ENCODE assay signal across 9 cellular contexts in the genomic region with DNA sequence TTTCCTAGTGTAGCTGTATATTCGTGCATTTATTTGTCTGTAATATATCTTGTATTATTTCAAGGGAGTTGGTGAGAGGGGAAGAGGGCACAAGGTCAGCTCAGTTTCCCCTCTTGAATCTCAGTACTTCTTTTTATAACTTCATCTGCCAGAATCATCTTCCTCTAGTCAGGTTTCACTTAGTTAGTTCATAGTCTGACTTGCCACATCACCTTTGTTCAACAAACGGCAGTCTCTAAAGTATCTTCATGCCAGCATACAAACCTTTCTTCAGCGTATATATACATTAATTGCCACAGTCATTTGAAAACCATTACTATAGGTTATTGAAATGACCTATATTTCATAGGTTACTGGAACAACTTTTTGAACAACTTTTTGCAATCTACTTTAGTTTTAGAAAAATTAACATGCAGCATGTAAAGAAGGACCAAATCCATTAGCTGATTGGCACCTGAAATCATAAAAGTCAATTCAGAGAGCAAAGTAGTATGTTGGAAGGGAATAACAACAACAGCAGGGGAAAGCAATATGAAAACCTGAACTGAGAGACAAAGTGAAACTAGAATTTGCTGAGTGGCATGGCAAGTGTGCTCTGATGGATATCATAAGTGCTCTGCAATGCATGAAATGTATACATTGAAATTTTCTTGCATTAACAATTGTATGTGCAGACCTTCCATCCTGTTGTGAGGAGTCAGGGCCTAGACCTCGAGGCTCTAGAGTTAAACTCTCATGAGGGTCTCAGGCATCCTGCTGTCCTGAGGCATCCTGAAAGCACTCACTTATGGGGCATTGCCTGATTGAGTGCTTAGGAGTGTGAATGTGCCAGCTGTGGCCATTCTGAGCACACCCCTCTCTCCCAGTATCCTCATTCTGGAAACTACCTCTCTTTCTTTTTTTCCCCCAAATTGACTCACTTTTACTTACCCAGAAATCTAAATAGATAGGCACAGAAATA. TPM values are rescaled to one million over a fixed set of nuclear protein-coding genes. Genes with fewer than 3 reads are reported as not detected.
DNase-seq lines count a peak whose midpoint lies in the region; ATAC-seq and TF ChIP-seq lines count a peak whose summit lies in the region.
"Had no signal": no experiment of that assay in that cellular context is flagged by ENCODE, and none has a peak within 500 bp of the region (broad histone marks: within the 10 kb centered on the region; RNA-seq: fewer than 3 reads in every experiment).

No MANE protein-coding gene starts in this region.

- H3K36me3 Mint-ChIP-seq in HFFc6 (ENCODE audit: low read depth) (no peaks in the 10 kb centered on the region), activated B cell treated with CpG ODN at 0.5 μM for 24 hours (ENCODE audit: low read depth) (no peaks in the 10 kb centered on the region)

- no peak for TF ChIP-seq CTCF in HFFc6 (IDR thresholded peaks at IDR 0.05)
- no peak for TF ChIP-seq CTCF in activated B cell treated with CpG ODN at 0.5 μM for 24 hours (IDR thresholded peaks at IDR 0.05)

- H3K27me3 ChIP-seq in BLaER1 (no peaks in the 10 kb centered on the region), muscle layer of duodenum (ENCODE audit: low read depth, low read length) (no peaks in the 10 kb centered on the region)

- H3K9me3 Mint-ChIP-seq in HFFc6 (no peaks in the 10 kb centered on the region), activated B cell treated with CpG ODN at 0.5 μM for 24 hours (peaks cover 7% of the 10 kb centered on the region)

- H3K27me3 Mint-ChIP-seq in HFFc6 (ENCODE audit: insufficient read depth), result no peaks in the 10 kb centered on the region; the same call in 1 of the 2 replicates
- H3K27me3 Mint-ChIP-seq in activated B cell treated with CpG ODN at 0.5 μM for 24 hours, result no peaks in the 10 kb centered on the region

- H3K4me3 Mint-ChIP-seq in HFFc6 (peak overlapping the region; percentile 74), activated B cell treated with CpG ODN at 0.5 μM for 24 hours (peak overlapping the region; percentile 3)

- H3K27ac Mint-ChIP-seq in HFFc6 (peak overlapping the region; percentile 33; the same call in 1 of the 2 replicates), activated B cell treated with CpG ODN at 0.5 μM for 24 hours (no peak overlapping the region)

- no peak overlapping the region for H3K9ac ChIP-seq in BLaER1

- CTCF ChIA-PET in activated B cell treated with CpG ODN at 0.5 μM for 24 hours (lab: Charles Lee), result no interaction called here

- H3K36me3 ChIP-seq in BLaER1 (no peaks in the 10 kb centered on the region), muscle layer of duodenum (ENCODE audit: control insufficient read depth in 1 of 2, insufficient read depth in 2 of 2, low read length in 2 of 2) (no peaks in the 10 kb centered on the region)

- H3K4me2 ChIP-seq in BLaER1, result peak overlapping the region; percentile 54

- no peaks in the 10 kb centered on the region for H4K20me1 ChIP-seq in BLaER1

- ATAC-seq in activated B cell treated with CpG ODN at 0.5 μM for 24 hours (ENCODE audit: low read depth) (no peak), GM19328 (IDR thresholded peaks at IDR 0.05; ENCODE audit: unreplicated experiment) (no peak), GM18867 (IDR thresholded peaks at IDR 0.05; ENCODE audit: unreplicated experiment) (no peak)

- POLR2A ChIA-PET in activated B cell treated with CpG ODN at 0.5 μM for 24 hours (lab: Charles Lee), result interaction anchor here (0.5 kb wide), 1 partner anchor 1609 kb away, joined by 3 read pairs; no protein-coding TSS in a partner anchor

- H3K4me1 ChIP-seq in BLaER1 (peaks cover 46% of the 10 kb centered on the region), muscle layer of duodenum (ENCODE audit: control insufficient read depth in 1 of 2, insufficient read depth in 2 of 2, low read length in 2 of 2) (no peaks in the 10 kb centered on the region)

- no peak overlapping the region for H3K4me3 ChIP-seq in BLaER1
- H3K4me3 ChIP-seq in muscle layer of duodenum (ENCODE audit: low read depth in 1 of 2, low read length in 2 of 2), result peak overlapping the region; percentile 31 to 42

- H3K9me3 ChIP-seq in BLaER1 (peaks cover 9% of the 10 kb centered on the region; the same call in 1 of the 2 replicates), muscle layer of duodenum (ENCODE audit: control insufficient read depth in 1 of 2, low read length in 2 of 2) (peaks cover 0 to 5% of the 10 kb centered on the region in 2 donors)

- H3K4me1 Mint-ChIP-seq in HFFc6 (ENCODE audit: low read depth), result peaks cover 41% of the 10 kb centered on the region
- peaks cover 11% of the 10 kb centered on the region for H3K4me1 Mint-ChIP-seq in activated B cell treated with CpG ODN at 0.5 μM for 24 hours

- intact Hi-C loops in activated B cell treated with CpG ODN at 0.5 μM for 24 hours (cut with micrococcal nuclease), result no loop called here

- DNase-seq in HFFc6, result no peak
- DNase-seq in activated B cell treated with CpG ODN at 0.5 μM for 24 hours, result no peak
- no peak for DNase-seq in DMS79 (lab: John Stamatoyannopoulos, UW)
- DNase-seq in activated CD4-positive, CD25-positive, alpha-beta regulatory T cell (lab: John Stamatoyannopoulos, UW), result no peak
- DNase-seq: Calu3 had no signal

- H3K27ac ChIP-seq in BLaER1, result no peak overlapping the region; the same call in 1 of the 2 replicates
- no peak overlapping the region for H3K27ac ChIP-seq in muscle layer of duodenum (ENCODE audit: low read length)

RNA-seq across cellular contexts. Expression of gene ECM2, which starts 1.3 kb away (rescaled TPM):
- under 1 TPM; 0.14 to 0.46 (median 0.33) TPM for total RNA-seq in HFFc6 (2021; fragmentation: NEBNext Ultra II Directional; extraction: Animal tissue kit (Norgen Biotek cat#: 25700))
- not detected in 2 replicates for total RNA-seq in activated B cell treated with CpG ODN at 0.5 μM for 24 hours
- total RNA-seq: Calu3 had no signal

RNA-seq across cellular contexts. Expression of gene ASPN, which starts 52.2 kb away (rescaled TPM):
- 1 to 10 TPM; 4.0 to 6.7 (median 4.6) TPM for total RNA-seq in HFFc6 (2021; fragmentation: NEBNext Ultra II Directional; extraction: Animal tissue kit (Norgen Biotek cat#: 25700))
- not detected in 2 replicates for total RNA-seq in activated B cell treated with CpG ODN at 0.5 μM for 24 hours
- total RNA-seq: Calu3 had no signal
